Comparison of ENCODE assay signal across 32 cellular contexts in the genomic region with DNA sequence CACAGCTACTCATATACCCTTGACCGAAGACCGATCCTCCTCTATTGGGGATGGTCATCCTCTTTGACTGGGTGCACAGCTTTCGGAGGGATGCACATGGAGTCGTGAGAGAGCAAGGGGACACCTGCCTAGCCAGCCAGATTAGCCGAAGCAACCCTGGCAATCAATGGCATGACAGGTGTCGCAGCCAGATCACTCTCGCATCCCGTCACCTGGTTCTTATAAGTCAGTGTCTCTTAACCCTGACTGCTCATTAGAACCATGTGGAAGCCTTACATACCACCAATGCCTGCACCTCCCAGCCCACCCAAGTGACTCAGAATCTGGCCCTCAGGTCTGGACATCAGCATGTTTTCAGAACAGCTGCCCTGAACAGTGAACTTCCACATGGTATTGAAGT.
"Had no signal": no experiment of that assay in that cellular context is flagged by ENCODE, and none has a peak within 500 bp of the region (broad histone marks: within the 10 kb centered on the region; RNA-seq: fewer than 3 reads in every experiment).

No MANE protein-coding gene starts in this region.

- H3K27ac ChIP-seq: ovary, parathyroid adenoma, psoas muscle, right lobe of liver, sigmoid colon, skin epidermis, spleen, suprapubic skin, testis, tibial artery, transverse colon, vagina had no signal

- H3K9me3 ChIP-seq: ovary, psoas muscle, right lobe of liver, sigmoid colon, spleen, suprapubic skin, testis, tibial artery, transverse colon, vagina had no signal

- H3K27ac Mint-ChIP-seq: naive B cell; naive thymus-derived CD8-positive, alpha-beta T cell; natural killer cell treated with Interleukin-12 subunit alpha and Interleukin-12 subunit beta and Interleukin-15 and Interleukin-18, amount 100 ng/mL, for 72 hours; nephron progenitor cell; progenitor cell of endocrine pancreas; stimulated activated memory B cell treated with anti-CD40 and anti-IgM and Interleukin-4, amounts not matched to agents 10 μg/mL and 1 μg/mL and 100 μg/mL, for 72 hours; type B pancreatic cell had no signal

- ATAC-seq: naive thymus-derived CD8-positive, alpha-beta T cell; natural killer cell treated with Interleukin-12 subunit alpha and Interleukin-12 subunit beta and Interleukin-15 and Interleukin-18, amount 100 ng/mL, for 72 hours; psoas muscle; right cardiac atrium; right lobe of liver; stimulated activated memory B cell treated with anti-CD40 and anti-IgM and Interleukin-4, amounts not matched to agents 10 μg/mL and 1 μg/mL and 100 μg/mL, for 72 hours; stimulated activated naive CD8-positive, alpha-beta T cell treated with anti-CD3 and anti-CD28 coated beads, Interleukin-15, amount 100 ng/mL, for 72 hours; stimulated activated naive CD8-positive, alpha-beta T cell treated with anti-CD3 and anti-CD28 coated beads, Interleukin-15, Interleukin-2, amounts not matched to agents 100 U/mL and 50 U/mL, for 24 hours had no signal

- H3K9me3 Mint-ChIP-seq: naive B cell; naive thymus-derived CD8-positive, alpha-beta T cell; natural killer cell treated with Interleukin-12 subunit alpha and Interleukin-12 subunit beta and Interleukin-15 and Interleukin-18, amount 100 ng/mL, for 72 hours; nephron progenitor cell; neural crest cell; stimulated activated memory B cell treated with anti-CD40 and anti-IgM and Interleukin-4, amounts not matched to agents 10 μg/mL and 1 μg/mL and 100 μg/mL, for 72 hours; stimulated activated naive CD8-positive, alpha-beta T cell treated with anti-CD3 and anti-CD28 coated beads, Interleukin-15, amount 100 ng/mL, for 72 hours; type B pancreatic cell had no signal

- H3K4me1 Mint-ChIP-seq: naive B cell; naive thymus-derived CD8-positive, alpha-beta T cell; nephron progenitor cell; neural crest cell; stimulated activated memory B cell treated with anti-CD40 and anti-IgM and Interleukin-4, amounts not matched to agents 10 μg/mL and 1 μg/mL and 100 μg/mL, for 72 hours; stimulated activated naive CD8-positive, alpha-beta T cell treated with anti-CD3 and anti-CD28 coated beads, Interleukin-15, amount 100 ng/mL, for 72 hours had no signal

- H2AFZ ChIP-seq: parathyroid adenoma had no signal

- H3K79me2 ChIP-seq: parathyroid adenoma had no signal

- H3K27me3 Mint-ChIP-seq: naive B cell; progenitor cell of endocrine pancreas; stimulated activated memory B cell treated with anti-CD40 and anti-IgM and Interleukin-4, amounts not matched to agents 10 μg/mL and 1 μg/mL and 100 μg/mL, for 72 hours; stimulated activated naive CD8-positive, alpha-beta T cell treated with anti-CD3 and anti-CD28 coated beads, Interleukin-15, amount 100 ng/mL, for 72 hours had no signal

- H3K27me3 ChIP-seq: ovary, right lobe of liver, sigmoid colon, spleen, suprapubic skin, testis, tibial artery, transverse colon, vagina had no signal

- H3K36me3 Mint-ChIP-seq: naive B cell; naive thymus-derived CD8-positive, alpha-beta T cell; natural killer cell treated with Interleukin-12 subunit alpha and Interleukin-12 subunit beta and Interleukin-15 and Interleukin-18, amount 100 ng/mL, for 72 hours; stimulated activated memory B cell treated with anti-CD40 and anti-IgM and Interleukin-4, amounts not matched to agents 10 μg/mL and 1 μg/mL and 100 μg/mL, for 72 hours; type B pancreatic cell had no signal

- H3K4me2 ChIP-seq: smooth muscle cell had no signal

- H3K9ac ChIP-seq: parathyroid adenoma had no signal

- H3K4me3 Mint-ChIP-seq: naive B cell; naive thymus-derived CD8-positive, alpha-beta T cell; natural killer cell treated with Interleukin-12 subunit alpha and Interleukin-12 subunit beta and Interleukin-15 and Interleukin-18, amount 100 ng/mL, for 72 hours; nephron progenitor cell; neural crest cell; stimulated activated memory B cell treated with anti-CD40 and anti-IgM and Interleukin-4, amounts not matched to agents 10 μg/mL and 1 μg/mL and 100 μg/mL, for 72 hours; stimulated activated naive CD8-positive, alpha-beta T cell treated with anti-CD3 and anti-CD28 coated beads, Interleukin-15, amount 100 ng/mL, for 72 hours; type B pancreatic cell had no signal

- H3K4me1 ChIP-seq: parathyroid adenoma, psoas muscle, right lobe of liver, sigmoid colon, spleen, suprapubic skin, testis, tibial artery, transverse colon, vagina had no signal

- DNase-seq: naive B cell; naive thymus-derived CD8-positive, alpha-beta T cell; nephron progenitor cell; occipital lobe; ovary; psoas muscle; right cardiac atrium; right lobe of liver; sigmoid colon; spleen; stimulated activated CD4-positive, alpha-beta T cell treated with anti-CD3 and anti-CD28 coated beads, Interleukin-12 subunit alpha, Interleukin-12 subunit beta, amount 100 ng/mL, for 4 hours; stimulated activated CD4-positive, alpha-beta T cell treated with anti-CD3 and anti-CD28 coated beads, Interleukin-1b, Interleukin-23, amount 100 ng/mL, for 48 hours; stimulated activated CD4-positive, alpha-beta T cell treated with anti-CD3 and anti-CD28 coated beads, Interleukin-4, amount 100 ng/mL, for 1 hour; stimulated activated CD4-positive, alpha-beta T cell treated with anti-CD3 and anti-CD28 coated beads, Interleukin-4, amount 100 ng/mL, for 4 hours; stimulated activated CD8-positive, alpha-beta memory T cell treated with anti-CD3 and anti-CD28 coated beads, Interleukin-4, amount 100 ng/mL, for 48 hours; stimulated activated naive CD4-positive, alpha-beta T cell; stimulated activated naive CD8-positive, alpha-beta T cell treated with anti-CD3 and anti-CD28 coated beads, Interleukin-15, amount 100 ng/mL, for 72 hours; stimulated activated naive CD8-positive, alpha-beta T cell treated with anti-CD3 and anti-CD28 coated beads, Interleukin-15, Interleukin-2, amounts not matched to agents 100 U/mL and 50 U/mL, for 24 hours; substantia nigra; testis; transverse colon had no signal

- H3K4me3 ChIP-seq: ovary, psoas muscle, right lobe of liver, sigmoid colon, skin epidermis, smooth muscle cell, spleen, suprapubic skin, testis, tibial artery, transverse colon, vagina had no signal

- H3K36me3 ChIP-seq: ovary, right lobe of liver, sigmoid colon, spleen, suprapubic skin, tibial artery, transverse colon, vagina had no signal
